ENCODE assay signal across 9 cellular contexts in the genomic region with DNA sequence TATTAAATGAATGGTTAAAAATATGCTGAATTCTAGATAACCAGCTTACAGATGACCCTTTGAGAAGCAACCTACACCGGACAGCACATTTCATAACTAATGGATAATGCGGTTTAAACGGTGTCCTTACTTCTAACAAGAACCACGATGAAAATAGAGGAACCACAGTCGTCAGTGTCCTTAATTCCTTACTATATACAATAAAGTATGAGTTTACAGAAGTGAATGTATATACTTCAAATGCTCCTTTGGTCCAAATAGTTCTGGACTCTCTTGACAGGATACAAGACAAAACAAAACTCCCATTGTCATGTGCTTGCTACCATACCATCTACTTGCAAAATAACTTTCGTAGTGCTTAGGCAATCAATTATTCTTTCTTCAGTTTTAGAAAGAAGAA. TPM values are rescaled to one million over a fixed set of nuclear protein-coding genes. Genes with fewer than 3 reads are reported as not detected.
DNase-seq lines count a peak whose midpoint lies in the region; ATAC-seq and TF ChIP-seq lines count a peak whose summit lies in the region.
"Had no signal": no experiment of that assay in that cellular context is flagged by ENCODE, and none has a peak within 500 bp of the region (broad histone marks: within the 10 kb centered on the region; RNA-seq: fewer than 3 reads in every experiment).

No MANE protein-coding gene starts in this region.

- no peak overlapping the region for H2BK120ac ChIP-seq in mesenchymal stem cell (ENCODE audit: low read depth, low read length)

- H3K27ac ChIP-seq in HL-60 (replicated peaks) (peak overlapping the region; percentile 83), mesenchymal stem cell (ENCODE audit: low read length, poor library complexity, severe bottlenecking) (no peak overlapping the region)

- no peak overlapping the region for H2BK12ac ChIP-seq in mesenchymal stem cell (ENCODE audit: low read length in 2 of 2)

- H3K4me1 Mint-ChIP-seq in CD14-positive monocyte, result peaks cover 48% of the 10 kb centered on the region

- peaks cover 2 to 20% (median 5%) of the 10 kb centered on the region in 3 donors for H3K27me3 Mint-ChIP-seq in CD14-positive monocyte (ENCODE audit: low read depth in 3 of 3)

- H3K23ac ChIP-seq in mesenchymal stem cell (ENCODE audit: low read length in 2 of 2), result no peak overlapping the region

- H3K79me1 ChIP-seq in mesenchymal stem cell (replicated peaks; ENCODE audit: low read length, poor library complexity, severe bottlenecking), result no peaks in the 10 kb centered on the region

- intact Hi-C loops in CD14-positive monocyte (cut with micrococcal nuclease) (loop anchor here (5.0 to 10.0 kb wide), 2 partner anchors 85 to 172 kb away; no protein-coding TSS in a partner anchor), posterior vena cava (cut with DNase I) (no loop called here)

- ATAC-seq in HG02885 (IDR thresholded peaks at IDR 0.05; ENCODE audit: poor library complexity, unreplicated experiment), result no peak

- WGBS in mesenchymal stem cell, result 94% methylated on average over 2 of the region's 6 CpGs

- peaks cover 59 to 60% of the 10 kb centered on the region in 2 donors for H3K36me3 Mint-ChIP-seq in CD14-positive monocyte

- TF ChIP-seq CTCF in CD14-positive monocyte (IDR thresholded peaks at IDR 0.05) (no peak), HL-60 (IDR thresholded peaks at IDR 0.05; ENCODE audit: insufficient read depth, low read length) (no peak)

- H3K9ac ChIP-seq in adipocyte (ENCODE audit: low read length) (peak overlapping the region; percentile 90), mesenchymal stem cell (ENCODE audit: low read length) (peak overlapping the region; percentile 87)

- H3K4me1 ChIP-seq in adipocyte (ENCODE audit: control insufficient read depth, insufficient read depth, low read length) (peaks cover 29% of the 10 kb centered on the region), mesenchymal stem cell (ENCODE audit: control insufficient read depth, insufficient read depth, low read depth, low read length) (no peaks in the 10 kb centered on the region)

- peak overlapping the region in 6 of 7 donors; percentile 35 to 99 (median 84) for H3K27ac Mint-ChIP-seq in CD14-positive monocyte

- peaks cover 0 to 5% (median 3%) of the 10 kb centered on the region in 7 donors for H3K9me3 Mint-ChIP-seq in CD14-positive monocyte

- H3K4me3 ChIP-seq in HL-60 (replicated peaks; ENCODE audit: insufficient read depth, low read length) (peak overlapping the region; percentile 70), adipocyte (ENCODE audit: low read length) (peak overlapping the region; percentile 91), mesenchymal stem cell (ENCODE audit: insufficient read depth in 1 of 2, low read depth in 1 of 2, low read length in 2 of 2) (peak overlapping the region in 1 of 2 experiments; percentile 81)

- H3K27me3 ChIP-seq in HL-60 (ENCODE audit: insufficient read depth, poor library complexity, severe bottlenecking) (no peaks in the 10 kb centered on the region), adipocyte (replicated peaks; ENCODE audit: control insufficient read depth, insufficient read depth, low read length) (no peaks in the 10 kb centered on the region), mesenchymal stem cell (ENCODE audit: control insufficient read depth in 1 of 2, insufficient read depth in 1 of 2, low read length in 2 of 2) (no peaks in the 10 kb centered on the region)

- no peak overlapping the region for H4K91ac ChIP-seq in mesenchymal stem cell (ENCODE audit: low read length)

- H3K4me2 ChIP-seq in mesenchymal stem cell (ENCODE audit: low read length, poor library complexity, severe bottlenecking), result no peak overlapping the region

- no peak overlapping the region for H2BK15ac ChIP-seq in mesenchymal stem cell (ENCODE audit: low read depth, poor library complexity, severe bottlenecking)

- peaks cover 17% of the 10 kb centered on the region for H3K36me3 ChIP-seq in adipocyte (ENCODE audit: control insufficient read depth, insufficient read depth, low read length, severe bottlenecking)
- H3K36me3 ChIP-seq in mesenchymal stem cell (ENCODE audit: control insufficient read depth in 1 of 2, insufficient read depth in 2 of 2, low read depth in 1 of 2, low read length in 2 of 2), result peaks cover 0 to 14% of the 10 kb centered on the region in 2 experiments

- H2BK5ac ChIP-seq in mesenchymal stem cell (ENCODE audit: low read depth, low read length, poor library complexity, severe bottlenecking), result no peak overlapping the region

- no peak overlapping the region for H3K18ac ChIP-seq in mesenchymal stem cell (ENCODE audit: low read depth in 1 of 2, low read length in 2 of 2)

- no peaks in the 10 kb centered on the region for H3K9me3 ChIP-seq in adipocyte (ENCODE audit: control insufficient read depth, low read length)
- no peaks in the 10 kb centered on the region for H3K9me3 ChIP-seq in mesenchymal stem cell (ENCODE audit: control insufficient read depth, low read length)

- no peak overlapping the region for H3K14ac ChIP-seq in mesenchymal stem cell (ENCODE audit: low read length in 2 of 2)

- DNase-seq in CD14-positive monocyte (ENCODE audit: low spot score) (no peak), HL-60 (ENCODE audit: low read depth in 1 of 2, low spot score in 1 of 2) (peak in 1 of 2 experiments; percentile 43), adipocyte (ENCODE audit: low read depth) (no peak), mesenchymal stem cell (peak; percentile 35), posterior vena cava (ENCODE audit: low spot score) (no peak), NCI-H510A treated with DMSO at 0.1 percent for 48 hours (lab: John Stamatoyannopoulos, UW) (no peak), NCI-H1105 treated with DMSO at 0.1 percent for 48 hours (lab: John Stamatoyannopoulos, UW) (no peak)
- DNase-seq: NCI-H2081 had no signal

- peak overlapping the region; percentile 97 for H3K4me3 Mint-ChIP-seq in CD14-positive monocyte

- no peak overlapping the region for H3K4ac ChIP-seq in mesenchymal stem cell (ENCODE audit: low read depth in 1 of 2, low read length in 2 of 2)

- H2AK5ac ChIP-seq in mesenchymal stem cell (ENCODE audit: low read length, severe bottlenecking), result no peak overlapping the region

- no peak overlapping the region for H2AFZ ChIP-seq in mesenchymal stem cell (ENCODE audit: low read depth, low read length)

- no peak overlapping the region for H4K8ac ChIP-seq in mesenchymal stem cell (ENCODE audit: low read length)

RNA-seq across cellular contexts. Expression of gene NAMPT, which starts 2.4 kb away (rescaled TPM):
- 100 to 1,000 TPM in 1 of 2 donors, 10 to 100 TPM in 1; 71.3 to 133 TPM for polyA plus RNA-seq in CD14-positive monocyte
- 61.9 TPM for polyA plus RNA-seq in mesenchymal stem cell (2013, experiment 1 of 2)
- polyA plus RNA-seq in mesenchymal stem cell (2013, experiment 2 of 2), result 63.3 TPM
- 100 to 1,000 TPM; 223 to 394 TPM for total RNA-seq in posterior vena cava

Comparison
In these comparisons a context has a peak if more than half of its experiments do, and no peak if none do; other contexts are left out.
1. intact Hi-C loops: an anchor here in CD14-positive monocyte (5.0 to 10.0 kb wide); none called in posterior vena cava.